2 cellular contexts compared by ENCODE assay signal in the genomic region with DNA sequence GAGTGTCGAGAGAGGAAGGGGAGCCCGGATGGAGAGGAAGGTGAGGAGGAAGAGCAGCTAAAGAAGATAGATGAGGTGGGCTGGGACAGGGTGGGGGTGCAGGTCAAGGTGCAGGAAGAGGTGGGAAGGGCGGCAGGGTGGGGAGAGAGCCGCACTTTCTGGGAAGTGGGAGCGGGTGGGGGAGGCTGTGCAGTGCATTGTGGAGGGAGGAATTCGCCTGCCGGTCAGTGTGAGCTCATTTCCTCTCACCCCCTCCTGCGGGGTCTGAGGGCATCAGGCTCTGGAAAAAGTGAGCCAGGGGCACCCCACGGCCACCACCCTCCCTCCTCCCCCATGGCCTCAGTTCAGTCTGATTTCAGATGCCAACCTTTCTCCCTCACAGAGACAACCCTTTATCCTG.
TF ChIP-seq lines count a peak whose summit lies in the region.

No MANE protein-coding gene starts in this region.

TF ChIP-seq in liver, 16 proteins besides CTCF, POLR2A, EP300 and RAD21:
- no peak for TF ChIP-seq FOXA2 (IDR thresholded peaks at IDR 0.05)
- no peak for TF ChIP-seq HNF4G (IDR thresholded peaks at IDR 0.05)
- TF ChIP-seq NR2F2 (IDR thresholded peaks at IDR 0.05), result no peak
- TF ChIP-seq RXRA (IDR thresholded peaks at IDR 0.05), result no peak
- no peak for TF ChIP-seq FOXA1 (IDR thresholded peaks at IDR 0.05)
- TF ChIP-seq GABPA (IDR thresholded peaks at IDR 0.05 in 1 of 2, conservative IDR thresholded peaks at IDR 0.05 in 1 of 2), result no peak
- no peak for TF ChIP-seq SP1 (IDR thresholded peaks at IDR 0.05)
- no peak for TF ChIP-seq TAF1 (conservative IDR thresholded peaks at IDR 0.05)
- no peak for TF ChIP-seq YY1 (IDR thresholded peaks at IDR 0.05)
- no peak for TF ChIP-seq HNF4A (conservative IDR thresholded peaks at IDR 0.05)
- TF ChIP-seq, protein P1, sequence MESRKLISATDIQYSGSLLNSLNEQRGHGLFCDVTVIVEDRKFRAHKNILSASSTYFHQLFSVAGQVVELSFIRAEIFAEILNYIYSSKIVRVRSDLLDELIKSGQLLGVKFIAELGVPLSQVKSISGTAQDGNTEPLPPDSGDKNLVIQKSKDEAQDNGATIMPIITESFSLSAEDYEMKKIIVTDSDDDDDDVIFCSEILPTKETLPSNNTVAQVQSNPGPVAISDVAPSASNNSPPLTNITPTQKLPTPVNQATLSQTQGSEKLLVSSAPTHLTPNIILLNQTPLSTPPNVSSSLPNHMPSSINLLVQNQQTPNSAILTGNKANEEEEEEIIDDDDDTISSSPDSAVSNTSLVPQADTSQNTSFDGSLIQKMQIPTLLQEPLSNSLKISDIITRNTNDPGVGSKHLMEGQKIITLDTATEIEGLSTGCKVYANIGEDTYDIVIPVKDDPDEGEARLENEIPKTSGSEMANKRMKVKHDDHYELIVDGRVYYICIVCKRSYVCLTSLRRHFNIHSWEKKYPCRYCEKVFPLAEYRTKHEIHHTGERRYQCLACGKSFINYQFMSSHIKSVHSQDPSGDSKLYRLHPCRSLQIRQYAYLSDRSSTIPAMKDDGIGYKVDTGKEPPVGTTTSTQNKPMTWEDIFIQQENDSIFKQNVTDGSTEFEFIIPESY (IDR thresholded peaks at IDR 0.05), result no peak

TF ChIP-seq in HepG2, 621 proteins besides CTCF, POLR2A, EP300 and RAD21:
- no peak for TF ChIP-seq ZNF607 (CRISPR knock-in tag; IDR thresholded peaks at IDR 0.05; ENCODE audit: borderline replicate concordance)
- no peak for TF ChIP-seq GTF3A (CRISPR knock-in tag; conservative IDR thresholded peaks at IDR 0.05)
- TF ChIP-seq, protein P2, sequence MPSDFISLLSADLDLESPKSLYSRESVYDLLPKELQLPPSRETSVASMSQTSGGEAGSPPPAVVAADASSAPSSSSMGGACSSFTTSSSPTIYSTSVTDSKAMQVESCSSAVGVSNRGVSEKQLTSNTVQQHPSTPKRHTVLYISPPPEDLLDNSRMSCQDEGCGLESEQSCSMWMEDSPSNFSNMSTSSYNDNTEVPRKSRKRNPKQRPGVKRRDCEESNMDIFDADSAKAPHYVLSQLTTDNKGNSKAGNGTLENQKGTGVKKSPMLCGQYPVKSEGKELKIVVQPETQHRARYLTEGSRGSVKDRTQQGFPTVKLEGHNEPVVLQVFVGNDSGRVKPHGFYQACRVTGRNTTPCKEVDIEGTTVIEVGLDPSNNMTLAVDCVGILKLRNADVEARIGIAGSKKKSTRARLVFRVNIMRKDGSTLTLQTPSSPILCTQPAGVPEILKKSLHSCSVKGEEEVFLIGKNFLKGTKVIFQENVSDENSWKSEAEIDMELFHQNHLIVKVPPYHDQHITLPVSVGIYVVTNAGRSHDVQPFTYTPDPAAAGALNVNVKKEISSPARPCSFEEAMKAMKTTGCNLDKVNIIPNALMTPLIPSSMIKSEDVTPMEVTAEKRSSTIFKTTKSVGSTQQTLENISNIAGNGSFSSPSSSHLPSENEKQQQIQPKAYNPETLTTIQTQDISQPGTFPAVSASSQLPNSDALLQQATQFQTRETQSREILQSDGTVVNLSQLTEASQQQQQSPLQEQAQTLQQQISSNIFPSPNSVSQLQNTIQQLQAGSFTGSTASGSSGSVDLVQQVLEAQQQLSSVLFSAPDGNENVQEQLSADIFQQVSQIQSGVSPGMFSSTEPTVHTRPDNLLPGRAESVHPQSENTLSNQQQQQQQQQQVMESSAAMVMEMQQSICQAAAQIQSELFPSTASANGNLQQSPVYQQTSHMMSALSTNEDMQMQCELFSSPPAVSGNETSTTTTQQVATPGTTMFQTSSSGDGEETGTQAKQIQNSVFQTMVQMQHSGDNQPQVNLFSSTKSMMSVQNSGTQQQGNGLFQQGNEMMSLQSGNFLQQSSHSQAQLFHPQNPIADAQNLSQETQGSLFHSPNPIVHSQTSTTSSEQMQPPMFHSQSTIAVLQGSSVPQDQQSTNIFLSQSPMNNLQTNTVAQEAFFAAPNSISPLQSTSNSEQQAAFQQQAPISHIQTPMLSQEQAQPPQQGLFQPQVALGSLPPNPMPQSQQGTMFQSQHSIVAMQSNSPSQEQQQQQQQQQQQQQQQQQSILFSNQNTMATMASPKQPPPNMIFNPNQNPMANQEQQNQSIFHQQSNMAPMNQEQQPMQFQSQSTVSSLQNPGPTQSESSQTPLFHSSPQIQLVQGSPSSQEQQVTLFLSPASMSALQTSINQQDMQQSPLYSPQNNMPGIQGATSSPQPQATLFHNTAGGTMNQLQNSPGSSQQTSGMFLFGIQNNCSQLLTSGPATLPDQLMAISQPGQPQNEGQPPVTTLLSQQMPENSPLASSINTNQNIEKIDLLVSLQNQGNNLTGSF (CRISPR knock-in tag; IDR thresholded peaks at IDR 0.05), result no peak
- no peak for TF ChIP-seq ZNF549 (CRISPR knock-in tag; IDR thresholded peaks at IDR 0.05)
- TF ChIP-seq FOXA1 (IDR thresholded peaks at IDR 0.05), result no peak
- TF ChIP-seq FOXA1 (CRISPR knock-in tag; IDR thresholded peaks at IDR 0.05), result no peak
- no peak for TF ChIP-seq NR1H2 (CRISPR knock-in tag; IDR thresholded peaks at IDR 0.05; ENCODE audit: borderline replicate concordance, low read depth)
- no peak for TF ChIP-seq POLR2AphosphoS5 (IDR thresholded peaks at IDR 0.05; ENCODE audit: low read depth, low read length)
- TF ChIP-seq ZNF790 (CRISPR knock-in tag; IDR thresholded peaks at IDR 0.05; ENCODE audit: borderline replicate concordance), result no peak
- TF ChIP-seq DNMT3B (CRISPR knock-in tag; conservative IDR thresholded peaks at IDR 0.05), result no peak
- TF ChIP-seq ZSCAN12 (CRISPR knock-in tag; IDR thresholded peaks at IDR 0.05), result no peak
- TF ChIP-seq, protein P3, sequence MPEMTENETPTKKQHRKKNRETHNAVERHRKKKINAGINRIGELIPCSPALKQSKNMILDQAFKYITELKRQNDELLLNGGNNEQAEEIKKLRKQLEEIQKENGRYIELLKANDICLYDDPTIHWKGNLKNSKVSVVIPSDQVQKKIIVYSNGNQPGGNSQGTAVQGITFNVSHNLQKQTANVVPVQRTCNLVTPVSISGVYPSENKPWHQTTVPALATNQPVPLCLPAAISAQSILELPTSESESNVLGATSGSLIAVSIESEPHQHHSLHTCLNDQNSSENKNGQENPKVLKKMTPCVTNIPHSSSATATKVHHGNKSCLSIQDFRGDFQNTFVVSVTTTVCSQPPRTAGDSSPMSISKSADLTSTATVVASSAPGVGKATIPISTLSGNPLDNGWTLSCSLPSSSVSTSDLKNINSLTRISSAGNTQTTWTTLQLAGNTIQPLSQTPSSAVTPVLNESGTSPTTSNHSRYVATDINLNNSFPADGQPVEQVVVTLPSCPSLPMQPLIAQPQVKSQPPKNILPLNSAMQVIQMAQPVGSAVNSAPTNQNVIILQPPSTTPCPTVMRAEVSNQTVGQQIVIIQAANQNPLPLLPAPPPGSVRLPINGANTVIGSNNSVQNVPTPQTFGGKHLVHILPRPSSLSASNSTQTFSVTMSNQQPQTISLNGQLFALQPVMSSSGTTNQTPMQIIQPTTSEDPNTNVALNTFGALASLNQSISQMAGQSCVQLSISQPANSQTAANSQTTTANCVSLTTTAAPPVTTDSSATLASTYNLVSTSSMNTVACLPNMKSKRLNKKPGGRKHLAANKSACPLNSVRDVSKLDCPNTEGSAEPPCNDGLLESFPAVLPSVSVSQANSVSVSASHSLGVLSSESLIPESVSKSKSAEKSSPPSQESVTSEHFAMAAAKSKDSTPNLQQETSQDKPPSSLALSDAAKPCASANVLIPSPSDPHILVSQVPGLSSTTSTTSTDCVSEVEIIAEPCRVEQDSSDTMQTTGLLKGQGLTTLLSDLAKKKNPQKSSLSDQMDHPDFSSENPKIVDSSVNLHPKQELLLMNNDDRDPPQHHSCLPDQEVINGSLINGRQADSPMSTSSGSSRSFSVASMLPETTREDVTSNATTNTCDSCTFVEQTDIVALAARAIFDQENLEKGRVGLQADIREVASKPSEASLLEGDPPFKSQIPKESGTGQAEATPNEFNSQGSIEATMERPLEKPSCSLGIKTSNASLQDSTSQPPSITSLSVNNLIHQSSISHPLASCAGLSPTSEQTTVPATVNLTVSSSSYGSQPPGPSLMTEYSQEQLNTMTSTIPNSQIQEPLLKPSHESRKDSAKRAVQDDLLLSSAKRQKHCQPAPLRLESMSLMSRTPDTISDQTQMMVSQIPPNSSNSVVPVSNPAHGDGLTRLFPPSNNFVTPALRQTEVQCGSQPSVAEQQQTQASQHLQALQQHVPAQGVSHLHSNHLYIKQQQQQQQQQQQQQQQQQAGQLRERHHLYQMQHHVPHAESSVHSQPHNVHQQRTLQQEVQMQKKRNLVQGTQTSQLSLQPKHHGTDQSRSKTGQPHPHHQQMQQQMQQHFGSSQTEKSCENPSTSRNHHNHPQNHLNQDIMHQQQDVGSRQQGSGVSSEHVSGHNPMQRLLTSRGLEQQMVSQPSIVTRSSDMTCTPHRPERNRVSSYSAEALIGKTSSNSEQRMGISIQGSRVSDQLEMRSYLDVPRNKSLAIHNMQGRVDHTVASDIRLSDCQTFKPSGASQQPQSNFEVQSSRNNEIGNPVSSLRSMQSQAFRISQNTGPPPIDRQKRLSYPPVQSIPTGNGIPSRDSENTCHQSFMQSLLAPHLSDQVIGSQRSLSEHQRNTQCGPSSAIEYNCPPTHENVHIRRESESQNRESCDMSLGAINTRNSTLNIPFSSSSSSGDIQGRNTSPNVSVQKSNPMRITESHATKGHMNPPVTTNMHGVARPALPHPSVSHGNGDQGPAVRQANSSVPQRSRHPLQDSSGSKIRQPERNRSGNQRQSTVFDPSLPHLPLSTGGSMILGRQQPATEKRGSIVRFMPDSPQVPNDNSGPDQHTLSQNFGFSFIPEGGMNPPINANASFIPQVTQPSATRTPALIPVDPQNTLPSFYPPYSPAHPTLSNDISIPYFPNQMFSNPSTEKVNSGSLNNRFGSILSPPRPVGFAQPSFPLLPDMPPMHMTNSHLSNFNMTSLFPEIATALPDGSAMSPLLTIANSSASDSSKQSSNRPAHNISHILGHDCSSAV (CRISPR knock-in tag; IDR thresholded peaks at IDR 0.05; ENCODE audit: borderline replicate concordance), result no peak
- no peak for TF ChIP-seq SOX13 (IDR thresholded peaks at IDR 0.05)
- TF ChIP-seq SOX13 (CRISPR knock-in tag; conservative IDR thresholded peaks at IDR 0.05 in 1 of 2, IDR thresholded peaks at IDR 0.05 in 1 of 2), result no peak
